In genomic region chr12:70247653-70248199, GRCh38 we compare ENCODE assay signal across 16 cellular contexts.
A peak's percentile ranks its signal among the peaks of the same experiment; 100 is the strongest.
DNase-seq lines count a peak whose midpoint lies in the region; ATAC-seq and TF ChIP-seq lines count a peak whose summit lies in the region.
"Had no signal": no experiment of that assay in that cellular context is flagged by ENCODE, and none has a peak within 500 bp of the region (broad histone marks: within the 10 kb centered on the region; RNA-seq: fewer than 3 reads in every experiment).

No MANE protein-coding gene starts in this region.

- H3K27me3 ChIP-seq in OCI-LY1 (ENCODE audit: insufficient read depth, low read length) (no peaks in the 10 kb centered on the region), tibial artery (no peaks in the 10 kb centered on the region)
- H3K27me3 ChIP-seq: dorsolateral prefrontal cortex had no signal

- peaks cover 69% of the 10 kb centered on the region for H3K4me1 ChIP-seq in OCI-LY1 (ENCODE audit: insufficient read depth, low read length, severe bottlenecking)
- peaks cover 0 to 81% (median 30%) of the 10 kb centered on the region in 4 donors for H3K4me1 ChIP-seq in tibial artery

- no peak for TF ChIP-seq CTCF in OCI-LY1 (IDR thresholded peaks at IDR 0.05; ENCODE audit: low read length)
- no peak for TF ChIP-seq CTCF in fibroblast of mammary gland (conservative IDR thresholded peaks at IDR 0.05; ENCODE audit: control insufficient read depth, insufficient read depth, low read depth, low read length)
- no peak for TF ChIP-seq CTCF in tibial artery (IDR thresholded peaks at IDR 0.05)

- H3F3A ChIP-seq in OCI-LY1 (ENCODE audit: insufficient read depth, low read length): no peaks in the 10 kb centered on the region

- ATAC-seq in activated naive CD8-positive, alpha-beta T cell treated with anti-CD3 and anti-CD28 coated beads, Interleukin-2, amount 50 U/mL, for 24 hours: no peak
- ATAC-seq: sciatic nerve; stimulated activated effector memory CD8-positive, alpha-beta T cell treated with anti-CD3 and anti-CD28 coated beads, Interleukin-12 subunit alpha, Interleukin-12 subunit beta, amount 100 ng/mL, for 72 hours had no signal

- no peak overlapping the region for H3K9ac ChIP-seq in OCI-LY1 (ENCODE audit: low read length)

- peaks cover 78% of the 10 kb centered on the region for H3K4me1 Mint-ChIP-seq in activated naive CD8-positive, alpha-beta T cell (ENCODE audit: low read depth)
- peaks cover 78% of the 10 kb centered on the region for H3K4me1 Mint-ChIP-seq in activated naive CD8-positive, alpha-beta T cell treated with anti-CD3 and anti-CD28 coated beads, Interleukin-2, amount 50 U/mL, for 24 hours

- intact Hi-C loops in tibial artery (cut with DNase I; ENCODE audit: low total_unique reads): no loop called here

- H3K9me2 ChIP-seq in OCI-LY1 (ENCODE audit: low read depth, low read length): no peaks in the 10 kb centered on the region

- H3K9me3 ChIP-seq in OCI-LY1 (ENCODE audit: low read length) (0 out of 2 replicates have a peak, but pooled peaks cover 3% of the 10 kb centered on the region), tibial artery (no peaks in the 10 kb centered on the region)

- peak overlapping the region; percentile 57 for H3K4me3 Mint-ChIP-seq in activated naive CD8-positive, alpha-beta T cell
- no peak overlapping the region for H3K4me3 Mint-ChIP-seq in activated naive CD8-positive, alpha-beta T cell treated with anti-CD3 and anti-CD28 coated beads, Interleukin-2, amount 50 U/mL, for 24 hours
- H3K4me3 Mint-ChIP-seq: activated T-helper 1 cell treated with anti-CD3 and anti-CD28 coated beads, Interleukin-12 subunit alpha, Interleukin-12 subunit beta, Interleukin-2, Interleukin-4 antibody, amounts not matched to agents 30 ng/mL and 10 ng/mL and 1 ng/mL, durations not matched to agents 14 hours and 24 hours and 36 hours; stimulated activated effector memory CD8-positive, alpha-beta T cell treated with anti-CD3 and anti-CD28 coated beads, Interleukin-12 subunit alpha, Interleukin-12 subunit beta, amount 100 ng/mL, for 72 hours had no signal

- no peaks in the 10 kb centered on the region for H3K27me3 Mint-ChIP-seq in activated naive CD8-positive, alpha-beta T cell
- H3K27me3 Mint-ChIP-seq in activated naive CD8-positive, alpha-beta T cell treated with anti-CD3 and anti-CD28 coated beads, Interleukin-2, amount 50 U/mL, for 24 hours: peaks cover under 1% of the 10 kb centered on the region

- H3K4me2 ChIP-seq in OCI-LY1 (ENCODE audit: low read length): peak overlapping the region; percentile 3; the same call in 1 of the 2 replicates

- DNase-seq in activated naive CD8-positive, alpha-beta T cell treated with anti-CD3 and anti-CD28 coated beads, Interleukin-2, amount 50 U/mL, for 24 hours: no peak
- DNase-seq in fibroblast of mammary gland (ENCODE audit: low read depth) (peak; percentile 19), tibial artery (no peak), NCI-H345 (lab: John Stamatoyannopoulos, UW) (no peak)
- DNase-seq in stimulated activated CD4-positive, alpha-beta T cell treated with anti-CD3 and anti-CD28 coated beads, Interleukin-15, amount 100 ng/mL, for 24 hours: no peak
- no peak for DNase-seq in activated CD4-positive, alpha-beta T cell treated with anti-CD3 and anti-CD28 coated beads, Interleukin-2, amount 50 U/mL, for 4 hours
- DNase-seq: ACHN; dorsolateral prefrontal cortex; NCI-H1417 treated with DMSO at 0.1 percent for 48 hours; NCI-H524; stimulated activated CD4-positive, alpha-beta T cell treated with anti-CD3 and anti-CD28 coated beads, Interleukin-4, amount 100 ng/mL, for 4 hours had no signal

- no peak overlapping the region for H2AFZ ChIP-seq in OCI-LY1 (ENCODE audit: low read length)

- H3K27ac ChIP-seq in OCI-LY1 (ENCODE audit: low read depth, low read length, poor library complexity, severe bottlenecking): no peak overlapping the region
- peak overlapping the region; percentile 51 to 97 for H3K27ac ChIP-seq in tibial artery

- peaks cover 3% of the 10 kb centered on the region for H3K36me3 Mint-ChIP-seq in activated naive CD8-positive, alpha-beta T cell
- H3K36me3 Mint-ChIP-seq in activated naive CD8-positive, alpha-beta T cell treated with anti-CD3 and anti-CD28 coated beads, Interleukin-2, amount 50 U/mL, for 24 hours (ENCODE audit: low read depth): peaks cover 33% of the 10 kb centered on the region

- H3K27ac Mint-ChIP-seq in activated naive CD8-positive, alpha-beta T cell: peak overlapping the region; percentile 43
- no peak overlapping the region for H3K27ac Mint-ChIP-seq in activated naive CD8-positive, alpha-beta T cell treated with anti-CD3 and anti-CD28 coated beads, Interleukin-2, amount 50 U/mL, for 24 hours
- H3K27ac Mint-ChIP-seq: activated T-helper 1 cell treated with anti-CD3 and anti-CD28 coated beads, Interleukin-12 subunit alpha, Interleukin-12 subunit beta, Interleukin-2, Interleukin-4 antibody, amounts not matched to agents 30 ng/mL and 10 ng/mL and 1 ng/mL, durations not matched to agents 14 hours and 24 hours and 36 hours had no signal

- H3K9me3 Mint-ChIP-seq in activated naive CD8-positive, alpha-beta T cell (ENCODE audit: low read depth): no peaks in the 10 kb centered on the region
- no peaks in the 10 kb centered on the region for H3K9me3 Mint-ChIP-seq in activated naive CD8-positive, alpha-beta T cell treated with anti-CD3 and anti-CD28 coated beads, Interleukin-2, amount 50 U/mL, for 24 hours
- H3K9me3 Mint-ChIP-seq: activated T-helper 1 cell treated with anti-CD3 and anti-CD28 coated beads, Interleukin-12 subunit alpha, Interleukin-12 subunit beta, Interleukin-2, Interleukin-4 antibody, amounts not matched to agents 30 ng/mL and 10 ng/mL and 1 ng/mL, durations not matched to agents 14 hours and 24 hours and 36 hours; stimulated activated effector memory CD8-positive, alpha-beta T cell treated with anti-CD3 and anti-CD28 coated beads, Interleukin-12 subunit alpha, Interleukin-12 subunit beta, amount 100 ng/mL, for 72 hours had no signal

- no peaks in the 10 kb centered on the region for H4K20me1 ChIP-seq in OCI-LY1 (ENCODE audit: insufficient read depth, low read length)

- H3K79me2 ChIP-seq in OCI-LY1 (ENCODE audit: insufficient read depth, low read length): peaks cover 91% of the 10 kb centered on the region

- H3K4me3 ChIP-seq in OCI-LY1 (ENCODE audit: low read depth, low read length, poor library complexity, severe bottlenecking): no peak overlapping the region
- no peak overlapping the region for H3K4me3 ChIP-seq in fibroblast of mammary gland (ENCODE audit: control insufficient read depth, low read depth, low read length)
- no peak overlapping the region for H3K4me3 ChIP-seq in tibial artery

- H3K36me3 ChIP-seq in OCI-LY1 (ENCODE audit: insufficient read depth, low read length): peaks cover 63% of the 10 kb centered on the region
- no peaks in the 10 kb centered on the region for H3K36me3 ChIP-seq in tibial artery
